Comparison of ENCODE assay signal across 16 cellular contexts in genomic region chr19:35666251-35666913, GRCh38. TPM values are rescaled to one million over a fixed set of nuclear protein-coding genes. Genes with fewer than 3 reads are reported as not detected.
"Had no signal": no experiment of that assay in that cellular context is flagged by ENCODE, and none has a peak within 500 bp of the region (broad histone marks: within the 10 kb centered on the region; RNA-seq: fewer than 3 reads in every experiment).

TSS of gene UPK1A (plus strand) at chr19:35666517. CDS start at chr19:35666813, 296 bp downstream.

- H3K27me3 ChIP-seq: ascending aorta had no signal

- H3K4me3 Mint-ChIP-seq: activated CD8-positive, alpha-beta memory T cell treated with anti-CD3 and anti-CD28 coated beads, Interleukin-2, amount 10 ng/mL, durations not matched to agents 7 days and 5 days; activated T-cell treated with anti-CD3 and anti-CD28 coated beads, Interleukin-2, amount 50 U/mL, for 24 hours; naive thymus-derived CD4-positive, alpha-beta T cell had no signal

- H3K9me3 Mint-ChIP-seq: activated T-cell treated with anti-CD3 and anti-CD28 coated beads, Interleukin-2, amount 50 U/mL, for 24 hours had no signal

- H3K27ac Mint-ChIP-seq: activated CD8-positive, alpha-beta memory T cell treated with anti-CD3 and anti-CD28 coated beads, Interleukin-2, amount 10 ng/mL, durations not matched to agents 7 days and 5 days; activated T-cell treated with anti-CD3 and anti-CD28 coated beads, Interleukin-2, amount 50 U/mL, for 24 hours had no signal

- H3K4me1 Mint-ChIP-seq: activated CD8-positive, alpha-beta memory T cell treated with anti-CD3 and anti-CD28 coated beads, Interleukin-2, amount 10 ng/mL, durations not matched to agents 7 days and 5 days had no signal

- H3K4me1 ChIP-seq: ascending aorta, lower lobe of right lung, stomach had no signal

- H3K27ac ChIP-seq: ascending aorta, lower lobe of right lung, stomach, thoracic aorta had no signal

- H3K4me3 ChIP-seq: ascending aorta, lower lobe of right lung, stomach, thoracic aorta had no signal

- ATAC-seq: activated CD8-positive, alpha-beta memory T cell treated with anti-CD3 and anti-CD28 coated beads, Interleukin-2, amount 10 ng/mL, durations not matched to agents 7 days and 5 days; naive thymus-derived CD4-positive, alpha-beta T cell had no signal

- DNase-seq: activated CD4-positive, alpha-beta T cell treated with anti-CD3 and anti-CD28 coated beads, Interleukin-2, amount 50 U/mL, for 4 hours; activated CD4-positive, CD25-positive, alpha-beta regulatory T cell; activated CD8-positive, alpha-beta memory T cell treated with anti-CD3 and anti-CD28 coated beads, Interleukin-2, amount 10 ng/mL, durations not matched to agents 7 days and 5 days; activated effector memory CD4-positive, alpha-beta T cell treated with anti-CD3 and anti-CD28 coated beads, Interleukin-2, amount 50 U/mL, for 16 hours; activated T-cell treated with anti-CD3 and anti-CD28 coated beads, Interleukin-2, amount 50 U/mL, for 24 hours; kidney; lower lobe of right lung; naive thymus-derived CD4-positive, alpha-beta T cell; occipital lobe; stimulated activated CD4-positive, alpha-beta T cell treated with anti-CD3 and anti-CD28 coated beads, Interleukin-12 subunit alpha, Interleukin-12 subunit beta, amount 100 ng/mL, for 4 hours; stomach; T-helper 2 cell had no signal

- H3K9me3 ChIP-seq: ascending aorta, lower lobe of right lung, stomach, thoracic aorta had no signal

RNA-seq across cellular contexts. Expression of gene UPK1A, which starts in this region (rescaled TPM):
- total RNA-seq: ascending aorta, frontal cortex, kidney, lower lobe of right lung, occipital lobe, pulmonary artery endothelial cell, stomach, thoracic aorta had no signal
